In genomic region chr15:42490743-42491539, GRCh38 we compare ENCODE assay signal across 8 cellular contexts. TPM values are rescaled to one million over a fixed set of nuclear protein-coding genes. Genes with fewer than 3 reads are reported as not detected.
DNase-seq lines count a peak whose midpoint lies in the region; ATAC-seq and TF ChIP-seq lines count a peak whose summit lies in the region.

Gene ZNF106 (minus strand): TSS chr15:42491141. CDS start chr15:42472289, 18,852 bp downstream.

- CTCF ChIA-PET in activated CD8-positive, alpha-beta memory T cell treated with anti-CD3 and anti-CD28 coated beads for 36 hours (lab: Charles Lee): no interaction called here

- DNase-seq in AG09309 (ENCODE audit: low read depth) (peak; percentile 69), HT1080 (ENCODE audit: low read depth) (peak; percentile 87), NOMO-1 (lab: John Stamatoyannopoulos, UW; ENCODE audit: unreplicated experiment in 2 of 2) (peak; percentile 86 to 92), lung microvascular endothelial cell (ENCODE audit: low read depth in 2 of 2) (peak; percentile 92 to 94)
- DNase-seq in effector memory CD8-positive, alpha-beta T cell: peak; percentile 83
- DNase-seq in stimulated activated CD4-positive, alpha-beta T cell treated with anti-CD3 and anti-CD28 coated beads, TNF-alpha, amount 100 ng/mL, for 48 hours (ENCODE audit: low read depth in 3 of 3): peak; percentile 71 to 77 (median 75)

- peaks cover 20% of the 10 kb centered on the region for H3K36me3 Mint-ChIP-seq in effector memory CD8-positive, alpha-beta T cell (ENCODE audit: insufficient read depth)

- H3K27me3 Mint-ChIP-seq in effector memory CD8-positive, alpha-beta T cell: no peaks in the 10 kb centered on the region

- peak; percentile 64 for ATAC-seq in GM19035 (IDR thresholded peaks at IDR 0.05; ENCODE audit: unreplicated experiment)
- ATAC-seq in effector memory CD8-positive, alpha-beta T cell (replicated peaks): peak; percentile 58

- no peak for TF ChIP-seq CTCF in AG09309 (IDR thresholded peaks at IDR 0.05; ENCODE audit: control insufficient read depth, insufficient read depth, low read depth, low read length, missing control alignments)

- peak within 1 kb of the TSS; percentile 99 for H3K27ac Mint-ChIP-seq in effector memory CD8-positive, alpha-beta T cell

- H3K9me3 Mint-ChIP-seq in effector memory CD8-positive, alpha-beta T cell: no peaks in the 10 kb centered on the region

- peaks cover 32 to 49% of the 10 kb centered on the region in 2 donors for H3K4me1 Mint-ChIP-seq in effector memory CD8-positive, alpha-beta T cell (ENCODE audit: low read depth in 2 of 2)

- peak within 1 kb of the TSS; percentile 96 for H3K4me3 ChIP-seq in AG09309 (ENCODE audit: control insufficient read depth, low read depth, low read length)

- H3K4me3 Mint-ChIP-seq in effector memory CD8-positive, alpha-beta T cell: peak within 1 kb of the TSS; percentile 96 to 98

- POLR2A ChIA-PET in activated CD8-positive, alpha-beta memory T cell treated with anti-CD3 and anti-CD28 coated beads for 36 hours (lab: Charles Lee): interaction anchor here (0.7 to 1.4 kb wide), 6 partner anchors 11 to 218 kb away, joined by 3 to 8 read pairs (median 3); partner anchors contain the start of genes GANC and TMEM87A

RNA-seq across cellular contexts. Expression of gene ZNF106, which starts in this region (rescaled TPM):
- 23.6 and 25.8 TPM in 2 replicates for total RNA-seq in HT1080 (2014; rRNA removed; shearing (Covaris generic))
- 12.0 and 14.2 TPM in 2 replicates for polyA plus RNA-seq in HT1080 (2015; cell fraction: cytosol; rRNA removed)
- 18.0 and 20.9 TPM in 2 replicates for polyA plus RNA-seq in HT1080 (2015; cell fraction: nucleus; rRNA removed)
- total RNA-seq in activated CD8-positive, alpha-beta memory T cell treated with anti-CD3 and anti-CD28 coated beads for 36 hours: 10 to 100 TPM; 51.2 to 52.9 TPM
- 28.1 and 30.2 TPM in 2 replicates for total RNA-seq in lung microvascular endothelial cell

Comparison
In these comparisons a context has a peak if more than half of its experiments do, and no peak if none do; other contexts are left out.
1. Peak in every context shown above with its lines: DNase-seq, ATAC-seq and H3K4me3 ChIP-seq.